ENCODE assay signal across 18 cellular contexts in genomic region chr10:3411044-3411443, GRCh38.
DNase-seq lines count a peak whose midpoint lies in the region; ATAC-seq, FAIRE-seq and TF ChIP-seq lines count a peak whose summit lies in the region.
"Had no signal": no experiment of that assay in that cellular context is flagged by ENCODE, and none has a peak within 500 bp of the region (broad histone marks: within the 10 kb centered on the region; RNA-seq: fewer than 3 reads in every experiment).

No MANE protein-coding gene starts in this region.

- H3K27me3 ChIP-seq in K562 (ENCODE audit: control insufficient read depth in 2 of 2, insufficient read depth in 2 of 2, low read length in 2 of 2): peaks cover 0 to 24% of the 10 kb centered on the region in 2 experiments; a peak in 3 of 5 replicates
- no peaks in the 10 kb centered on the region for H3K27me3 ChIP-seq in lower lobe of right lung (ENCODE audit: low read depth)
- H3K27me3 ChIP-seq in upper lobe of right lung: no peaks in the 10 kb centered on the region
- H3K27me3 ChIP-seq: SJSA1 had no signal

- no peak for ATAC-seq in K562
- ATAC-seq in lower lobe of right lung: peak; percentile 49 to 50
- peak; percentile 31 for ATAC-seq in upper lobe of right lung

- POLR2A ChIA-PET in K562 (lab: Yijun Ruan, JAX): no interaction called here

- no peak overlapping the region for H3K9ac ChIP-seq in K562 (ENCODE audit: insufficient read depth in 1 of 2, low read depth in 2 of 2, low read length in 2 of 2)
- H3K9ac ChIP-seq: GM23248 had no signal

- WGBS in K562 (ENCODE audit: insufficient coverage, low coverage, missing lambda C conversion rate): 8% methylated on average over 3 of the region's 3 CpGs

- H3K4me2 ChIP-seq in K562 (ENCODE audit: insufficient read depth, low read length): no peak overlapping the region
- H3K4me2 ChIP-seq: PC-9 had no signal

- H3K9me1 ChIP-seq in K562 (ENCODE audit: control insufficient read depth, insufficient read depth, low read length): no peaks in the 10 kb centered on the region

- no peak for TF ChIP-seq RAD21 in K562 (CRISPR knock-in tag; conservative IDR thresholded peaks at IDR 0.05 in 1 of 2, IDR thresholded peaks at IDR 0.05 in 1 of 2)

- H3K9me3 ChIP-seq in K562 (replicated peaks; ENCODE audit: control insufficient read depth, insufficient read depth, low read depth, low read length) (no peaks in the 10 kb centered on the region), lower lobe of right lung (no peaks in the 10 kb centered on the region), upper lobe of right lung (no peaks in the 10 kb centered on the region)
- H3K9me3 ChIP-seq: SJSA1 had no signal

- H3K4me3 ChIP-seq in K562: no peak overlapping the region
- H3K4me3 ChIP-seq in lower lobe of right lung: no peak overlapping the region
- H3K4me3 ChIP-seq in upper lobe of right lung: no peak overlapping the region
- H3K4me3 ChIP-seq: GM23248, PC-9, SJSA1 had no signal

- no peaks in the 10 kb centered on the region for H3K36me3 ChIP-seq in K562 (ENCODE audit: control insufficient read depth, insufficient read depth, low read length)
- H3K36me3 ChIP-seq in lower lobe of right lung: no peaks in the 10 kb centered on the region
- H3K36me3 ChIP-seq in upper lobe of right lung: no peaks in the 10 kb centered on the region
- H3K36me3 ChIP-seq: SJSA1 had no signal

- intact Hi-C loops in K562 (cut with micrococcal nuclease): no loop called here
- intact Hi-C loops in lower lobe of right lung (cut with DNase I): no loop called here
- intact Hi-C loops in upper lobe of right lung (cut with DNase I): no loop called here

- FAIRE-seq in GM18507 (lab: Jason Lieb, UNC) (peak; percentile 72), K562 (lab: Jason Lieb, UNC) (peak; percentile 72)
- FAIRE-seq: G401.6 had no signal

- no peak overlapping the region for H2AFZ ChIP-seq in K562 (ENCODE audit: low read depth, low read length)
- H2AFZ ChIP-seq: GM23248, PC-9 had no signal

- H3K79me2 ChIP-seq in K562 (ENCODE audit: control insufficient read depth, insufficient read depth, low read length): no peaks in the 10 kb centered on the region

- no peak for TF ChIP-seq CTCF in K562 (IDR thresholded peaks at IDR 0.05 in 2 of 3, conservative IDR thresholded peaks at IDR 0.05 in 1 of 3; ENCODE audit: insufficient read depth in 2 of 3, low read depth in 1 of 3, low read length in 3 of 3)
- TF ChIP-seq CTCF in lower lobe of right lung (IDR thresholded peaks at IDR 0.05): no peak
- TF ChIP-seq CTCF in upper lobe of right lung (IDR thresholded peaks at IDR 0.05): no peak

- no TSS peak for BruUV-seq in K562 (replicated peaks; lab: Mats Ljungman, UMichigan)

- H3K4me1 ChIP-seq in K562 (replicated peaks in 1 of 2; ENCODE audit: control insufficient read depth in 2 of 2, insufficient read depth in 2 of 2, low read length in 2 of 2): no peaks in the 10 kb centered on the region
- H3K4me1 ChIP-seq in lower lobe of right lung: no peaks in the 10 kb centered on the region
- no peaks in the 10 kb centered on the region for H3K4me1 ChIP-seq in upper lobe of right lung
- H3K4me1 ChIP-seq: SJSA1 had no signal

- CTCF ChIA-PET in K562 (lab: Yijun Ruan, JAX; ENCODE audit: low intra/inter-chr PET ratio): no interaction called here

- DNase-seq in GM18507 (ENCODE audit: extremely low spot score, insufficient read length, low read depth): no peak
- DNase-seq in K562 (ENCODE audit: extremely low read depth in 1 of 4, low spot score in 3 of 4): peak in 1 of 4 experiments; percentile 12
- no peak for DNase-seq in lower lobe of right lung
- no peak for DNase-seq in upper lobe of right lung
- no peak for DNase-seq in RKO (ENCODE audit: low spot score)
- no peak for DNase-seq in NCI-H82 treated with DMSO at 0.1 percent for 48 hours (lab: John Stamatoyannopoulos, UW; ENCODE audit: unreplicated experiment)
- DNase-seq in NCI-H2081 treated with DMSO at 0.1 percent for 48 hours (lab: John Stamatoyannopoulos, UW): no peak
- DNase-seq: AML-193, GM23248, HCEC 1CT, NCI-H1092 treated with DMSO at 0.1 percent for 48 hours, NCI-H1694 treated with DMSO at 0.1 percent for 48 hours, NCI-H2227 treated with DMSO at 0.1 percent for 48 hours, NCI-H524, PC-9 had no signal

- H4K20me1 ChIP-seq in K562 (replicated peaks; ENCODE audit: control insufficient read depth, insufficient read depth, low read length): 0 out of 2 replicates have a peak, but pooled peaks cover 1% of the 10 kb centered on the region

- TF ChIP-seq POLR2A in K562 (conservative IDR thresholded peaks at IDR 0.05): no peak

- in situ Hi-C loops in K562 (cut with MboI): no loop called here

- TF ChIP-seq EP300 in K562 (IDR thresholded peaks at IDR 0.05; ENCODE audit: low read length): no peak

- no peak overlapping the region for H3K27ac ChIP-seq in K562 (ENCODE audit: extremely low read depth, low read depth, low read length)
- H3K27ac ChIP-seq in lower lobe of right lung: no peak overlapping the region
- no peak overlapping the region for H3K27ac ChIP-seq in upper lobe of right lung
- H3K27ac ChIP-seq: C4-2B, GM23248, PC-9, SJSA1 had no signal

TF ChIP-seq in K562, 482 proteins besides CTCF, POLR2A, EP300 and RAD21 (continues in another document):
- TF ChIP-seq PYGO2 (tag; IDR thresholded peaks at IDR 0.05) (no peak), SRF (CRISPR knock-in tag; IDR thresholded peaks at IDR 0.05) (no peak), MTA2 (IDR thresholded peaks at IDR 0.05; ENCODE audit: low read depth) (no peak), PRMT5 (CRISPR knock-in tag; IDR thresholded peaks at IDR 0.05) (no peak), ETV5 (CRISPR knock-in tag; IDR thresholded peaks at IDR 0.05; ENCODE audit: low read depth) (no peak), USF1 (CRISPR knock-in tag; IDR thresholded peaks at IDR 0.05) (no peak), ZNF668 (CRISPR knock-in tag; IDR thresholded peaks at IDR 0.05) (no peak), NR1H2 (CRISPR knock-in tag; IDR thresholded peaks at IDR 0.05) (no peak), GATAD2B (IDR thresholded peaks at IDR 0.05; ENCODE audit: borderline replicate concordance) (no peak), GTF2F1 (IDR thresholded peaks at IDR 0.05; ENCODE audit: low read depth, low read length) (no peak), ZNF77 (CRISPR knock-in tag; IDR thresholded peaks at IDR 0.05) (no peak), ZNF717 (CRISPR knock-in tag; IDR thresholded peaks at IDR 0.05) (no peak), PREB (CRISPR knock-in tag; IDR thresholded peaks at IDR 0.05) (no peak)
- TF ChIP-seq, protein P1, sequence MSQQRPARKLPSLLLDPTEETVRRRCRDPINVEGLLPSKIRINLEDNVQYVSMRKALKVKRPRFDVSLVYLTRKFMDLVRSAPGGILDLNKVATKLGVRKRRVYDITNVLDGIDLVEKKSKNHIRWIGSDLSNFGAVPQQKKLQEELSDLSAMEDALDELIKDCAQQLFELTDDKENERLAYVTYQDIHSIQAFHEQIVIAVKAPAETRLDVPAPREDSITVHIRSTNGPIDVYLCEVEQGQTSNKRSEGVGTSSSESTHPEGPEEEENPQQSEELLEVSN (IDR thresholded peaks at IDR 0.05; ENCODE audit: borderline replicate concordance in 1 of 2, extremely low read depth in 1 of 2, insufficient read depth in 1 of 2, insufficient read length in 1 of 2, low read depth in 1 of 2, low read length in 1 of 2, poor library complexity in 1 of 2, severe bottlenecking in 1 of 2): no peak
